Comparison of ENCODE assay signal across 19 cellular contexts in the genomic region with DNA sequence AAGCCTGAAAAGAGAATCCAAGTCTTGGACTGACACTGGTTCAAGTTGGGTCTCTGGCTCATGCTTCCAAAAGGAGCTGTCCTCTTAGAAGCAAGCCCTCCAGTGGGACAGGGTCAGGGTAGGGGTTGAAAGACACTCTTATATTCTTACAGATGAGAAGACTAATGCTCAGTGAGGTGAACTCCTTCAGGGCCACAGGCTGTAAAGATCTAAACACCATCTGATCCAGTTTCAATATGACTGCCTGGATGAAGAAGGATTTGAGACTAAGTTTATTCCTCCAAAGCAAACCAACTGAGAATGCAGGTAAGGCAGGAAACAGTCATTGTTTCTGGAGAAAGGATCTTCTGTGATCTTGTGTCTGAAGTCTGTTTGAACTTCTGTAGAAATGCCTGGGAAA.
DNase-seq lines count a peak whose midpoint lies in the region; ATAC-seq and TF ChIP-seq lines count a peak whose summit lies in the region.
"Had no signal": no experiment of that assay in that cellular context is flagged by ENCODE, and none has a peak within 500 bp of the region (broad histone marks: within the 10 kb centered on the region; RNA-seq: fewer than 3 reads in every experiment).

No MANE protein-coding gene starts in this region.

- H3K79me2 ChIP-seq in trophoblast cell (ENCODE audit: control insufficient read depth, insufficient read depth, low read length, poor library complexity): no peaks in the 10 kb centered on the region

- no peaks in the 10 kb centered on the region for H3K27me3 ChIP-seq in dorsolateral prefrontal cortex
- no peaks in the 10 kb centered on the region for H3K27me3 ChIP-seq in spleen (replicated peaks in 1 of 7)
- H3K27me3 ChIP-seq in trophoblast cell (ENCODE audit: insufficient read depth, low read length): no peaks in the 10 kb centered on the region
- H3K27me3 ChIP-seq: right atrium auricular region had no signal

- H3K36me3 ChIP-seq in spleen (no peaks in the 10 kb centered on the region), trophoblast cell (ENCODE audit: control insufficient read depth in 1 of 2, insufficient read depth in 2 of 2, low read length in 2 of 2) (no peaks in the 10 kb centered on the region)
- H3K36me3 ChIP-seq: right atrium auricular region had no signal

- peaks cover 17% of the 10 kb centered on the region for H3K9me3 Mint-ChIP-seq in activated naive CD4-positive, alpha-beta T cell treated with anti-CD3 and anti-CD28 coated beads, Interleukin-2, amount 10 ng/mL, durations not matched to agents 7 days and 5 days
- no peaks in the 10 kb centered on the region for H3K9me3 Mint-ChIP-seq in activated CD4-positive, alpha-beta memory T cell treated with anti-CD3 and anti-CD28 coated beads for 36 hours
- H3K9me3 Mint-ChIP-seq in stimulated activated naive CD8-positive, alpha-beta T cell treated with anti-CD3 and anti-CD28 coated beads, Interleukin-15, amount 100 ng/mL, for 72 hours: peaks cover 0 to 6% of the 10 kb centered on the region in 2 donors

- H2BK12ac ChIP-seq in trophoblast cell (ENCODE audit: low read length): no peak overlapping the region

- H3K4me1 Mint-ChIP-seq in activated naive CD4-positive, alpha-beta T cell treated with anti-CD3 and anti-CD28 coated beads, Interleukin-2, amount 10 ng/mL, durations not matched to agents 7 days and 5 days: peaks cover 31% of the 10 kb centered on the region
- peaks cover 32% of the 10 kb centered on the region for H3K4me1 Mint-ChIP-seq in activated CD4-positive, alpha-beta memory T cell treated with anti-CD3 and anti-CD28 coated beads for 36 hours (ENCODE audit: low read depth)
- peaks cover 28% of the 10 kb centered on the region for H3K4me1 Mint-ChIP-seq in stimulated activated naive CD8-positive, alpha-beta T cell treated with anti-CD3 and anti-CD28 coated beads, Interleukin-15, amount 100 ng/mL, for 72 hours

- intact Hi-C loops in activated CD4-positive, alpha-beta memory T cell treated with anti-CD3 and anti-CD28 coated beads for 36 hours (cut with micrococcal nuclease): loop anchor here (1.0 to 10.0 kb wide), 4 partner anchors 15 to 384 kb away; no protein-coding TSS in a partner anchor
- intact Hi-C loops in dorsolateral prefrontal cortex (cut with DNase I): no loop called here
- intact Hi-C loops in spleen (cut with DNase I; ENCODE audit: low total_unique reads): no loop called here

- H4K91ac ChIP-seq in trophoblast cell (ENCODE audit: low read depth, low read length): no peak overlapping the region

- H4K8ac ChIP-seq in trophoblast cell (ENCODE audit: low read depth, low read length): no peak overlapping the region

- no peak overlapping the region for H3K4me2 ChIP-seq in trophoblast cell (ENCODE audit: low read length)

- no peak overlapping the region for H3K4me3 Mint-ChIP-seq in activated naive CD4-positive, alpha-beta T cell treated with anti-CD3 and anti-CD28 coated beads, Interleukin-2, amount 10 ng/mL, durations not matched to agents 7 days and 5 days
- no peak overlapping the region for H3K4me3 Mint-ChIP-seq in activated CD4-positive, alpha-beta memory T cell treated with anti-CD3 and anti-CD28 coated beads for 36 hours
- peak overlapping the region in 1 of 2 donors; percentile 17 for H3K4me3 Mint-ChIP-seq in stimulated activated naive CD8-positive, alpha-beta T cell treated with anti-CD3 and anti-CD28 coated beads, Interleukin-15, amount 100 ng/mL, for 72 hours
- H3K4me3 Mint-ChIP-seq: CD4-positive, alpha-beta T cell had no signal

- TF ChIP-seq CTCF in dorsolateral prefrontal cortex (IDR thresholded peaks at IDR 0.05 in 54 of 56, conservative IDR thresholded peaks at IDR 0.05 in 2 of 56; ENCODE audit: low read depth in 1 of 56, partially characterized antibody in 56 of 56) (no peak), spleen (IDR thresholded peaks at IDR 0.05 in 8 of 11, conservative IDR thresholded peaks at IDR 0.05 in 3 of 11) (no peak)

- POLR2A ChIA-PET in activated CD4-positive, alpha-beta memory T cell treated with anti-CD3 and anti-CD28 coated beads for 36 hours (lab: Charles Lee): interaction anchor here (0.7 to 1.0 kb wide), 3 partner anchors 13 to 124 kb away, joined by 3 read pairs; a partner anchor contains a TSS

- CTCF ChIA-PET in activated naive CD4-positive, alpha-beta T cell treated with anti-CD3 and anti-CD28 coated beads, Interleukin-2, amount 10 ng/mL, durations not matched to agents 7 days and 5 days (lab: Charles Lee): no interaction called here
- CTCF ChIA-PET in activated CD4-positive, alpha-beta memory T cell treated with anti-CD3 and anti-CD28 coated beads for 36 hours (lab: Charles Lee): interaction anchor here (0.6 kb wide), 1 partner anchor 16 kb away, joined by 3 read pairs; no protein-coding TSS in a partner anchor

- peak overlapping the region; percentile 67 for H3K27ac Mint-ChIP-seq in activated naive CD4-positive, alpha-beta T cell treated with anti-CD3 and anti-CD28 coated beads, Interleukin-2, amount 10 ng/mL, durations not matched to agents 7 days and 5 days
- H3K27ac Mint-ChIP-seq in activated CD4-positive, alpha-beta memory T cell treated with anti-CD3 and anti-CD28 coated beads for 36 hours: peak overlapping the region; percentile 67
- no peak overlapping the region for H3K27ac Mint-ChIP-seq in stimulated activated naive CD8-positive, alpha-beta T cell treated with anti-CD3 and anti-CD28 coated beads, Interleukin-15, amount 100 ng/mL, for 72 hours
- H3K27ac Mint-ChIP-seq: CD4-positive, alpha-beta T cell had no signal

- no peak for TF ChIP-seq POLR2A in spleen (IDR thresholded peaks at IDR 0.05)

- H3K18ac ChIP-seq in trophoblast cell (ENCODE audit: low read length): no peak overlapping the region

- H3K27ac ChIP-seq in dorsolateral prefrontal cortex (peak overlapping the region in 35 of 59 donors; percentile 2 to 73 (median 39)), spleen (no peak overlapping the region), trophoblast cell (ENCODE audit: low read depth, low read length) (no peak overlapping the region)
- H3K27ac ChIP-seq: GM23248, right atrium auricular region had no signal

- H4K12ac ChIP-seq in trophoblast cell (ENCODE audit: low read depth, low read length): no peak overlapping the region

- H2BK5ac ChIP-seq in trophoblast cell (ENCODE audit: low read depth, low read length, poor library complexity): no peak overlapping the region

- H3K9me3 ChIP-seq in spleen (no peaks in the 10 kb centered on the region), trophoblast cell (ENCODE audit: insufficient read depth, low read depth, low read length) (no peaks in the 10 kb centered on the region)
- H3K9me3 ChIP-seq: right atrium auricular region had no signal

- no peak overlapping the region for H2AK5ac ChIP-seq in trophoblast cell (ENCODE audit: low read length)

- H3K4me3 ChIP-seq in dorsolateral prefrontal cortex (peak overlapping the region in 22 of 59 donors; percentile 6 to 43 (median 21)), spleen (no peak overlapping the region), trophoblast cell (ENCODE audit: low read depth, low read length) (no peak overlapping the region)
- H3K4me3 ChIP-seq: GM23248, lung, right atrium auricular region had no signal

- peak; percentile 62 for ATAC-seq in stimulated activated naive CD8-positive, alpha-beta T cell treated with anti-CD3 and anti-CD28 coated beads, Interleukin-15, amount 100 ng/mL, for 72 hours
- ATAC-seq: esophagus mucosa had no signal

- DNase-seq in activated naive CD4-positive, alpha-beta T cell treated with anti-CD3 and anti-CD28 coated beads, Interleukin-2, amount 10 ng/mL, durations not matched to agents 7 days and 5 days: no peak
- DNase-seq in activated naive CD4-positive, alpha-beta T cell (lab: John Stamatoyannopoulos, UW): no peak
- no peak for DNase-seq in activated CD4-positive, alpha-beta memory T cell treated with anti-CD3 and anti-CD28 coated beads for 36 hours
- DNase-seq in dorsolateral prefrontal cortex (no peak), spleen (no peak), trophoblast cell (no peak)
- no peak for DNase-seq in stimulated activated naive CD8-positive, alpha-beta T cell treated with anti-CD3 and anti-CD28 coated beads, Interleukin-15, amount 100 ng/mL, for 72 hours
- DNase-seq: anterior cingulate cortex; CD4-positive, alpha-beta T cell; central memory CD4-positive, alpha-beta T cell; GF-D8; GM23248; KBM-7; NCI-H1694; NCI-H69; stimulated activated CD8-positive, alpha-beta memory T cell treated with anti-CD3 and anti-CD28 coated beads, Interleukin-4, amount 100 ng/mL, for 48 hours had no signal

- no peak overlapping the region for H3K9ac ChIP-seq in trophoblast cell (ENCODE audit: low read length)
- H3K9ac ChIP-seq: GM23248 had no signal

- H3K27me3 Mint-ChIP-seq in activated naive CD4-positive, alpha-beta T cell treated with anti-CD3 and anti-CD28 coated beads, Interleukin-2, amount 10 ng/mL, durations not matched to agents 7 days and 5 days: no peaks in the 10 kb centered on the region
- no peaks in the 10 kb centered on the region for H3K27me3 Mint-ChIP-seq in activated CD4-positive, alpha-beta memory T cell treated with anti-CD3 and anti-CD28 coated beads for 36 hours
- H3K27me3 Mint-ChIP-seq in stimulated activated naive CD8-positive, alpha-beta T cell treated with anti-CD3 and anti-CD28 coated beads, Interleukin-15, amount 100 ng/mL, for 72 hours: no peaks in the 10 kb centered on the region
- H3K27me3 Mint-ChIP-seq: CD4-positive, alpha-beta T cell had no signal

- no peak overlapping the region for H2BK120ac ChIP-seq in trophoblast cell (ENCODE audit: insufficient read depth, low read length, poor library complexity)

- H3K23ac ChIP-seq in trophoblast cell (ENCODE audit: low read length): no peak overlapping the region

- H3K79me1 ChIP-seq in trophoblast cell (ENCODE audit: low read length): no peaks in the 10 kb centered on the region

- H3K4me1 ChIP-seq in spleen (peaks cover 0 to 2% (median 0%) of the 10 kb centered on the region in 6 donors), trophoblast cell (ENCODE audit: control insufficient read depth in 1 of 2, insufficient read depth in 2 of 2, low read length in 2 of 2) (peaks cover 1 to 2% of the 10 kb centered on the region in 2 experiments)

- H3K4ac ChIP-seq in trophoblast cell (ENCODE audit: low read depth, low read length): no peak overlapping the region

- no peak overlapping the region for H2AFZ ChIP-seq in trophoblast cell (ENCODE audit: insufficient read depth, low read length, poor library complexity)
- H2AFZ ChIP-seq: GM23248 had no signal

- peaks cover 45% of the 10 kb centered on the region for H3K36me3 Mint-ChIP-seq in activated naive CD4-positive, alpha-beta T cell treated with anti-CD3 and anti-CD28 coated beads, Interleukin-2, amount 10 ng/mL, durations not matched to agents 7 days and 5 days
- H3K36me3 Mint-ChIP-seq in activated CD4-positive, alpha-beta memory T cell treated with anti-CD3 and anti-CD28 coated beads for 36 hours: no peaks in the 10 kb centered on the region

- H3K14ac ChIP-seq in trophoblast cell (ENCODE audit: low read length): no peak overlapping the region

Comparison
In these comparisons a context has a peak if more than half of its experiments do, and no peak if none do; other contexts are left out.
1. H3K27ac Mint-ChIP-seq: peak in activated naive CD4-positive, alpha-beta T cell treated with anti-CD3 and anti-CD28 coated beads, Interleukin-2, amount 10 ng/mL, durations not matched to agents 7 days and 5 days (single experiment) and activated CD4-positive, alpha-beta memory T cell treated with anti-CD3 and anti-CD28 coated beads for 36 hours (single experiment); none in stimulated activated naive CD8-positive, alpha-beta T cell treated with anti-CD3 and anti-CD28 coated beads, Interleukin-15, amount 100 ng/mL, for 72 hours (0 of 2).
2. H3K27ac ChIP-seq: peak in dorsolateral prefrontal cortex (35 of 59); none in spleen (0 of 8) and trophoblast cell (single experiment).